Comparison of ENCODE assay signal across 1 cellular context in the genomic region with DNA sequence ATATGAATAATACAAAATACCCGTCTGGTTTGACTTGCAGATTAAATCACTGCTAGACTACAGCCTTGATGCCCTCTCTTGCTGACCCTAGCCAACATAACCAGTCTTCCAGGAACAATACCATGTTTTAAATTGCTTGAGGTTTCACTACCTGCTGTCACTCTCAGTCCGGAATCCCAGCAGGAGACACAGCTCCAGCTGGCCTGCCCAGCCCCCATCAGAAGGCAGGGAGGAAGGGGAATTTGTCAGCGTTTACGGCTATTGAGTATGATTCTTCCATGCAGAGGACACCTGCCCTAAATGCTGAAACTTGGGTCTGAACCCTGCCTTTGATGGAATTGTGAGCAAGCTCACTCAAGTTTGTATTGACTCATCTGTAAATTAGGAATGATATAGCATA.
A peak's percentile ranks its signal among the peaks of the same experiment; 100 is the strongest.
TF ChIP-seq lines count a peak whose summit lies in the region.

No MANE protein-coding gene starts in this region.

TF ChIP-seq in H1, 55 proteins besides CTCF, POLR2A, EP300 and RAD21 (continued from another document):
- TF ChIP-seq TEAD4 (IDR thresholded peaks at IDR 0.05; ENCODE audit: low read depth, low read length): peak; percentile 21; the same call in 1 of the 2 replicates
- no peak for TF ChIP-seq SRF (IDR thresholded peaks at IDR 0.05; ENCODE audit: low read depth, low read length)
- no peak for TF ChIP-seq TAF1 (IDR thresholded peaks at IDR 0.05; ENCODE audit: low read depth, low read length)
- no peak for TF ChIP-seq TBP (IDR thresholded peaks at IDR 0.05; ENCODE audit: low read depth, low read length)
- TF ChIP-seq FOSL1 (IDR thresholded peaks at IDR 0.05; ENCODE audit: insufficient read depth, low read depth, low read length): no peak
- 0 out of 4 replicates have a peak, but pooled peaks of 1 of the 2 experiments have one; percentile 40 for TF ChIP-seq HDAC2 (IDR thresholded peaks at IDR 0.05; ENCODE audit: borderline replicate concordance in 1 of 2, low read depth in 2 of 2, low read length in 2 of 2)
- TF ChIP-seq SP4 (IDR thresholded peaks at IDR 0.05; ENCODE audit: low read length): no peak
- TF ChIP-seq TAF7 (optimal IDR thresholded peaks at IDR 0.05; ENCODE audit: borderline replicate concordance, low read depth, low read length): no peak
- no peak for TF ChIP-seq CREB1 (IDR thresholded peaks at IDR 0.05)
- no peak for TF ChIP-seq CTBP2 (IDR thresholded peaks at IDR 0.05; ENCODE audit: borderline replicate concordance, insufficient read depth, insufficient read length, low read length)
- no peak for TF ChIP-seq SP1 (IDR thresholded peaks at IDR 0.05; ENCODE audit: low read depth, low read length)
- no peak for TF ChIP-seq BCL11A (IDR thresholded peaks at IDR 0.05; ENCODE audit: low read depth in 2 of 2, low read length in 2 of 2)
- TF ChIP-seq, protein P1, sequence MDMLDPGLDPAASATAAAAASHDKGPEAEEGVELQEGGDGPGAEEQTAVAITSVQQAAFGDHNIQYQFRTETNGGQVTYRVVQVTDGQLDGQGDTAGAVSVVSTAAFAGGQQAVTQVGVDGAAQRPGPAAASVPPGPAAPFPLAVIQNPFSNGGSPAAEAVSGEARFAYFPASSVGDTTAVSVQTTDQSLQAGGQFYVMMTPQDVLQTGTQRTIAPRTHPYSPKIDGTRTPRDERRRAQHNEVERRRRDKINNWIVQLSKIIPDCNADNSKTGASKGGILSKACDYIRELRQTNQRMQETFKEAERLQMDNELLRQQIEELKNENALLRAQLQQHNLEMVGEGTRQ (IDR thresholded peaks at IDR 0.05; ENCODE audit: low read length): no peak
- no peak for TF ChIP-seq GABPA (IDR thresholded peaks at IDR 0.05; ENCODE audit: borderline replicate concordance, insufficient read depth, low read length)
- TF ChIP-seq SIN3A (conservative IDR thresholded peaks at IDR 0.05 in 1 of 2, IDR thresholded peaks at IDR 0.05 in 1 of 2; ENCODE audit: low read depth in 1 of 2, low read length in 2 of 2): peak; percentile 56 to 86; a peak in 2 of 4 replicates
- TF ChIP-seq TCF12 (IDR thresholded peaks at IDR 0.05; ENCODE audit: low read depth, low read length): 0 out of 2 replicates have a peak, but pooled peaks have one; percentile 12
